In the genomic region with DNA sequence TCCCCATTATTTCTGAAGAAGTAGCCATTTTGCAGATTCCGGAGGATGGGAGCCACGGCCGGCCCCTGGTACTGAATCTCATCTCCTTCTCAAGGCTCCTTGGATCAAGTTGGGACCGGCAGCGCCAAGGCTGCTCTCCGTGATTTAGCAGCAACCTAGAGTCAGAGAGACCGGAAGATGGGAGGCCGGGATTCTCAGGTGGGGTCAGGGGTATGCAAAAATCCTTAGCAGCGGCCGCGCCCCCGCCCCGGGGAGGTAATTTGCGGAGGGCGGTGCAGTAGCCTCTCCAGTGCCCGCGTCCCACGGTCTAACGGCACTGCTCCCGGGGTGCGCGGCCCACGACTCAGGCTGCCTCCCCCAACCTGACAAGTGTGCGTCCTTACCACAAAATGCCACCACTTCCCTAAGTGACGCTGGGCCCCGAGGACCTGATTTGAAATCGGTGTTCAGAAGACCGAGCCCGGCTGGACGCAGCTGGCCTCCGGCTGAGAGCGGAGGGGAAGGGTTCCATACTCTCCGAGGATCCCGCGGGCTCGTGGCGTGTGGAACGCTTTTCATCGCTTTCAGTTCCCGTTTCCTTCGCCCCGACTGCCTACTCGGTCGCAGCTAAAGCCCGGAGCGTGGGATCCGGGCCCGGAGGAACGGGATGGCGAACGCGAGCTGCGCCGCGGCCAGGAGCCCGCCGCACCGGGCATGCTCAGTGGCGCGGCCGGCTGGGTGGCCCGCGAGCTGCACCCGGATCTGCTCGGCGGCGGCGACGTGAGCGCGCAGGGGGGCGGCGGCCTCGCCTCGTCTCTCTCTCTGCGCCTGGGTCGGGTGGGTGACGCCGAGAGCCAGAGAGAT, we compare ENCODE assay signal across 1 cellular context.
TF ChIP-seq lines count a peak whose summit lies in the region.

TSS of gene SCAMP1 (plus strand) at position 787 of the 843 bp plus-strand sequence. CDS start at position 842, 55 bp downstream.

TF ChIP-seq in GM12878, 131 proteins besides CTCF, POLR2A, EP300 and RAD21 (continued from another document):
- TF ChIP-seq PML (IDR thresholded peaks at IDR 0.05; ENCODE audit: low read length) (peak; percentile 93), HDAC6 (IDR thresholded peaks at IDR 0.05; ENCODE audit: unreplicated experiment) (no peak), TCF7 (IDR thresholded peaks at IDR 0.05; ENCODE audit: borderline replicate concordance) (0 out of 2 replicates have a peak, but pooled peaks have one; percentile 7), ETV6 (conservative IDR thresholded peaks at IDR 0.05 in 1 of 2, IDR thresholded peaks at IDR 0.05 in 1 of 2; ENCODE audit: borderline replicate concordance in 1 of 2, low read depth in 1 of 2) (peak in 1 of 2 experiments; percentile 46; a peak in 1 of 4 replicates), MXI1 (IDR thresholded peaks at IDR 0.05; ENCODE audit: low read depth, low read length) (peak; percentile 90), SMARCA5 (IDR thresholded peaks at IDR 0.05) (peak; percentile 88; the same call in 1 of the 2 replicates), MEF2A (IDR thresholded peaks at IDR 0.05; ENCODE audit: insufficient read depth, low read depth, low read length) (peak; percentile 70), RAD51 (IDR thresholded peaks at IDR 0.05) (no peak), SREBF2 (IDR thresholded peaks at IDR 0.05; ENCODE audit: low read length) (no peak), GABPA (IDR thresholded peaks at IDR 0.05; ENCODE audit: low read depth) (peak; percentile 78), ZNF274 (IDR thresholded peaks at IDR 0.05; ENCODE audit: insufficient read depth, insufficient read length) (no peak), NRF1 (conservative IDR thresholded peaks at IDR 0.05; ENCODE audit: low read depth, low read length) (peak; percentile 54), BCLAF1 (IDR thresholded peaks at IDR 0.05) (0 out of 2 replicates have a peak, but pooled peaks have one; percentile 51), LARP7 (IDR thresholded peaks at IDR 0.05) (peak; percentile 79), IKZF1 (conservative IDR thresholded peaks at IDR 0.05) (peak; percentile 99), STAT3 (IDR thresholded peaks at IDR 0.05; ENCODE audit: low read depth, low read length) (no peak)
- TF ChIP-seq, protein P1, sequence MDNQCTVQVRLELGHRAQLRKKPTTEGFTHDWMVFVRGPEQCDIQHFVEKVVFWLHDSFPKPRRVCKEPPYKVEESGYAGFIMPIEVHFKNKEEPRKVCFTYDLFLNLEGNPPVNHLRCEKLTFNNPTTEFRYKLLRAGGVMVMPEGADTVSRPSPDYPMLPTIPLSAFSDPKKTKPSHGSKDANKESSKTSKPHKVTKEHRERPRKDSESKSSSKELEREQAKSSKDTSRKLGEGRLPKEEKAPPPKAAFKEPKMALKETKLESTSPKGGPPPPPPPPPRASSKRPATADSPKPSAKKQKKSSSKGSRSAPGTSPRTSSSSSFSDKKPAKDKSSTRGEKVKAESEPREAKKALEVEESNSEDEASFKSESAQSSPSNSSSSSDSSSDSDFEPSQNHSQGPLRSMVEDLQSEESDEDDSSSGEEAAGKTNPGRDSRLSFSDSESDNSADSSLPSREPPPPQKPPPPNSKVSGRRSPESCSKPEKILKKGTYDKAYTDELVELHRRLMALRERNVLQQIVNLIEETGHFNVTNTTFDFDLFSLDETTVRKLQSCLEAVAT (IDR thresholded peaks at IDR 0.05): peak; percentile 68
